In the genomic region with DNA sequence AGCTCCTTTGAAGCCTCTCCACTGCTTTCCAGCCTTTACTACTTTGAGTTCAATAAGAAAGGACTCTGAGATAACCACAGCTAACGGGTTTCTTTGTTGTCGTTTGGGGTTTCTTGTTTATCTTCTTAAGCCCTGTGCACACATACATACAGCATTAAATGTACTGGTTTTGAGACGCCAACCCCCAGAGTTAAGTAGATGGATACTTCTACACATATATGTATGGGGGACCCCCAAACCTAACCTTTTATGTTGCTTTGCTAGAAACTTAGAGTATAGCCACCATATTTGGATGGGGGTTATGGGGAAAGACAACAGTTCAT, we compare ENCODE assay signal across 8 cellular contexts. TPM values are rescaled to one million over a fixed set of nuclear protein-coding genes. Genes with fewer than 3 reads are reported as not detected.
DNase-seq lines count a peak whose midpoint lies in the region; TF ChIP-seq lines count a peak whose summit lies in the region.

No MANE protein-coding gene starts in this region.

- no peak for TF ChIP-seq EP300 in suprapubic skin (IDR thresholded peaks at IDR 0.05)

- intact Hi-C loops in activated T-helper 2 cell treated with anti-CD3 and anti-CD28 coated beads, Interferon-gamma antibody, Interleukin-2, Interleukin-4, amounts not matched to agents 10 μg/mL and 5 μg/mL and 100 μg/mL, durations not matched to agents 14 hours and 24 hours and 36 hours (cut with micrococcal nuclease), result loop anchor here (2.0 to 10.0 kb wide), 9 partner anchors 97 to 1887 kb away; partner anchors contain the start of genes CHIC2, CLOCK, EXOC1 and NOA1

- peak overlapping the region; percentile 86 for H3K27ac Mint-ChIP-seq in T-helper 2 cell treated with Interferon-gamma antibody and Interleukin-4, amounts not matched to agents 5 μg/mL and 100 μg/mL, for 36 hours
- H3K27ac Mint-ChIP-seq in activated T-helper 2 cell treated with anti-CD3 and anti-CD28 coated beads, Interferon-gamma antibody, Interleukin-2, Interleukin-4, amounts not matched to agents 10 μg/mL and 5 μg/mL and 100 μg/mL, durations not matched to agents 14 hours and 24 hours and 36 hours, result peak overlapping the region; percentile 93

- H3K36me3 ChIP-seq in iPS-20b (ENCODE audit: insufficient read depth, low read depth, low read length) (peaks cover 23% of the 10 kb centered on the region), suprapubic skin (no peaks in the 10 kb centered on the region)

- no peak for TF ChIP-seq POLR2A in suprapubic skin (IDR thresholded peaks at IDR 0.05)

- H3K4me3 ChIP-seq in iPS-20b (ENCODE audit: low read length) (peak overlapping the region; percentile 92), suprapubic skin (peak overlapping the region; percentile 70)

- H3K27ac ChIP-seq in iPS-20b (ENCODE audit: low read length) (peak overlapping the region; percentile 68), suprapubic skin (peak overlapping the region; percentile 81)

- H3K36me3 Mint-ChIP-seq in T-helper 2 cell treated with Interferon-gamma antibody and Interleukin-4, amounts not matched to agents 5 μg/mL and 100 μg/mL, for 36 hours (ENCODE audit: low read depth), result peaks cover 18% of the 10 kb centered on the region
- peaks cover 25% of the 10 kb centered on the region for H3K36me3 Mint-ChIP-seq in activated T-helper 2 cell treated with anti-CD3 and anti-CD28 coated beads, Interferon-gamma antibody, Interleukin-2, Interleukin-4, amounts not matched to agents 10 μg/mL and 5 μg/mL and 100 μg/mL, durations not matched to agents 14 hours and 24 hours and 36 hours (ENCODE audit: low read depth)

- H3K9me3 ChIP-seq in iPS-20b (ENCODE audit: insufficient read depth, low read depth, low read length), result no peaks in the 10 kb centered on the region
- no peaks in the 10 kb centered on the region for H3K9me3 ChIP-seq in suprapubic skin

- no peaks in the 10 kb centered on the region for H3K27me3 Mint-ChIP-seq in T-helper 2 cell treated with Interferon-gamma antibody and Interleukin-4, amounts not matched to agents 5 μg/mL and 100 μg/mL, for 36 hours (ENCODE audit: low read depth)
- no peaks in the 10 kb centered on the region for H3K27me3 Mint-ChIP-seq in activated T-helper 2 cell treated with anti-CD3 and anti-CD28 coated beads, Interferon-gamma antibody, Interleukin-2, Interleukin-4, amounts not matched to agents 10 μg/mL and 5 μg/mL and 100 μg/mL, durations not matched to agents 14 hours and 24 hours and 36 hours (ENCODE audit: low read depth)

- H3K4me1 Mint-ChIP-seq in T-helper 2 cell treated with Interferon-gamma antibody and Interleukin-4, amounts not matched to agents 5 μg/mL and 100 μg/mL, for 36 hours (ENCODE audit: low read depth), result peaks cover 40% of the 10 kb centered on the region
- H3K4me1 Mint-ChIP-seq in activated T-helper 2 cell treated with anti-CD3 and anti-CD28 coated beads, Interferon-gamma antibody, Interleukin-2, Interleukin-4, amounts not matched to agents 10 μg/mL and 5 μg/mL and 100 μg/mL, durations not matched to agents 14 hours and 24 hours and 36 hours (ENCODE audit: low read depth), result peaks cover 30% of the 10 kb centered on the region

- H3K9me3 Mint-ChIP-seq in T-helper 2 cell treated with Interferon-gamma antibody and Interleukin-4, amounts not matched to agents 5 μg/mL and 100 μg/mL, for 36 hours, result peaks cover 4% of the 10 kb centered on the region
- no peaks in the 10 kb centered on the region for H3K9me3 Mint-ChIP-seq in activated T-helper 2 cell treated with anti-CD3 and anti-CD28 coated beads, Interferon-gamma antibody, Interleukin-2, Interleukin-4, amounts not matched to agents 10 μg/mL and 5 μg/mL and 100 μg/mL, durations not matched to agents 14 hours and 24 hours and 36 hours

- TF ChIP-seq CTCF in suprapubic skin (IDR thresholded peaks at IDR 0.05), result no peak

- H3K9ac ChIP-seq in iPS-20b (ENCODE audit: low read depth, low read length), result peak overlapping the region; percentile 87

- peak overlapping the region; percentile 85 for H3K4me3 Mint-ChIP-seq in T-helper 2 cell treated with Interferon-gamma antibody and Interleukin-4, amounts not matched to agents 5 μg/mL and 100 μg/mL, for 36 hours
- peak overlapping the region; percentile 83 for H3K4me3 Mint-ChIP-seq in activated T-helper 2 cell treated with anti-CD3 and anti-CD28 coated beads, Interferon-gamma antibody, Interleukin-2, Interleukin-4, amounts not matched to agents 10 μg/mL and 5 μg/mL and 100 μg/mL, durations not matched to agents 14 hours and 24 hours and 36 hours (ENCODE audit: low read depth)

- no peaks in the 10 kb centered on the region for H3K27me3 ChIP-seq in iPS-20b (ENCODE audit: insufficient read depth, low read length)
- no peaks in the 10 kb centered on the region for H3K27me3 ChIP-seq in suprapubic skin

- DNase-seq in T-helper 2 cell treated with Interferon-gamma antibody and Interleukin-4, amounts not matched to agents 5 μg/mL and 100 μg/mL, for 36 hours (ENCODE audit: low spot score), result no peak
- DNase-seq in T-helper 2 cell, result no peak
- DNase-seq in activated T-helper 2 cell treated with anti-CD3 and anti-CD28 coated beads, Interferon-gamma antibody, Interleukin-2, Interleukin-4, amounts not matched to agents 10 μg/mL and 5 μg/mL and 100 μg/mL, durations not matched to agents 14 hours and 24 hours and 36 hours (ENCODE audit: low spot score), result no peak
- DNase-seq in suprapubic skin (ENCODE audit: low spot score in 2 of 2), result no peak
- DNase-seq in germinal center (ENCODE audit: low spot score), result no peak
- no peak for DNase-seq in stimulated activated CD4-positive, alpha-beta T cell treated with anti-CD3 and anti-CD28 coated beads, Interleukin-12 subunit alpha, Interleukin-12 subunit beta, amount 100 ng/mL, for 4 hours
- no peak for DNase-seq in stimulated activated CD4-positive, alpha-beta T cell treated with anti-CD3 and anti-CD28 coated beads, Interleukin-15, amount 100 ng/mL, for 24 hours

- H3K4me1 ChIP-seq in iPS-20b (ENCODE audit: insufficient read depth, low read length), result peaks cover 19% of the 10 kb centered on the region
- peaks cover 24% of the 10 kb centered on the region for H3K4me1 ChIP-seq in suprapubic skin

- 5% methylated on average over 3 of the region's 3 CpGs for WGBS in suprapubic skin

RNA-seq across cellular contexts. Expression of gene CEP135, which starts 0.7 kb away (rescaled TPM):
- 13.3 and 15.7 TPM in 2 replicates for total RNA-seq in activated T-helper 2 cell treated with anti-CD3 and anti-CD28 coated beads, Interferon-gamma antibody, Interleukin-2, Interleukin-4, amounts not matched to agents 10 μg/mL and 5 μg/mL and 100 μg/mL, durations not matched to agents 14 hours and 24 hours and 36 hours
- 10 to 100 TPM in 1 of 4 donors, 1 to 10 TPM in 3; 3.1 to 16.1 (median 4.8) TPM for total RNA-seq in suprapubic skin
